ENCODE assay signal across 1 cellular context in the genomic region with DNA sequence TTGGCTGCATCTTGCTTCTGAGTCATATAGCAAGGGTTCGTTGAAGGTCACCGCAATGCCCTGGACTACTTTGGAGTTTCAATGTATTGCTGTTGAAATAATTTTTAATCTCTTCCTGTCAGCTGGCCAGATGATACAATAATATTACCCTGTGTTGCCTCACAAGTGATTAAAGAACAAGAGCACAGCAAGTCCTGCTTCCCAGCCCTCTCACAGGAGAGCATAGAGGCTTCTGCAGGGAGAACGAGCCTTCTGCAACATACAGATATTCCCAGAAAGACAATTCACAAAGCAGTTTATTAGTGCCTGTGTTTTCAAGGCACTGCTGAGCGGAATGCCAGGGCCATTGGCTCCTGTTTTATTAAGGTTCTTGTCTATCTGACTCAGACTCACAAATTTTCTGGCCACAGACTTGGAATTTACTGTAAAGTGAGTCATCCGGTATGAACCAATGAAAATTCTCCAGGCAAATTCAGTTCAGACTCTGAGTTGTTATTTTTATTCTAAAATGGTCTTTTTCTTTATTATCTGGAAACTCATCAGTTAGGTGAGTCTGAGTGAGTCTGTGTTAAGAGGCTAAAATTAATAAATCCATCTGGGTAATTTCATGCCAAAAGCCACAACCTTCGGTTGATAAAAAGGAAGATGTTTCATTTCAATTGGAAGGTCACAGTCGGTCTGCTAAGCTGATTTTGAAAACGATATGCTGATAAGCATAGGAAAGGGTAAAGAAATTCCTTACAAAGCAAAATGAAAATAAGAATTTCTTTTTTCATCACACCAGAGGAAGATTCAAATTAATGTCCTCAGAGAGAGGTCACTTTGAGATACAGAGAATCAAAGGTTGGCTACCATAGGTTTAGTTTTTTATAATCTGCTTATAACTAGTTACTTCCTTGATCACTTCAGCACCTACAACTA.
TF ChIP-seq lines count a peak whose summit lies in the region.

No MANE protein-coding gene starts in this region.

TF ChIP-seq in H1, 55 proteins besides CTCF, POLR2A, EP300 and RAD21 (continued from another document):
- TF ChIP-seq, protein P1, sequence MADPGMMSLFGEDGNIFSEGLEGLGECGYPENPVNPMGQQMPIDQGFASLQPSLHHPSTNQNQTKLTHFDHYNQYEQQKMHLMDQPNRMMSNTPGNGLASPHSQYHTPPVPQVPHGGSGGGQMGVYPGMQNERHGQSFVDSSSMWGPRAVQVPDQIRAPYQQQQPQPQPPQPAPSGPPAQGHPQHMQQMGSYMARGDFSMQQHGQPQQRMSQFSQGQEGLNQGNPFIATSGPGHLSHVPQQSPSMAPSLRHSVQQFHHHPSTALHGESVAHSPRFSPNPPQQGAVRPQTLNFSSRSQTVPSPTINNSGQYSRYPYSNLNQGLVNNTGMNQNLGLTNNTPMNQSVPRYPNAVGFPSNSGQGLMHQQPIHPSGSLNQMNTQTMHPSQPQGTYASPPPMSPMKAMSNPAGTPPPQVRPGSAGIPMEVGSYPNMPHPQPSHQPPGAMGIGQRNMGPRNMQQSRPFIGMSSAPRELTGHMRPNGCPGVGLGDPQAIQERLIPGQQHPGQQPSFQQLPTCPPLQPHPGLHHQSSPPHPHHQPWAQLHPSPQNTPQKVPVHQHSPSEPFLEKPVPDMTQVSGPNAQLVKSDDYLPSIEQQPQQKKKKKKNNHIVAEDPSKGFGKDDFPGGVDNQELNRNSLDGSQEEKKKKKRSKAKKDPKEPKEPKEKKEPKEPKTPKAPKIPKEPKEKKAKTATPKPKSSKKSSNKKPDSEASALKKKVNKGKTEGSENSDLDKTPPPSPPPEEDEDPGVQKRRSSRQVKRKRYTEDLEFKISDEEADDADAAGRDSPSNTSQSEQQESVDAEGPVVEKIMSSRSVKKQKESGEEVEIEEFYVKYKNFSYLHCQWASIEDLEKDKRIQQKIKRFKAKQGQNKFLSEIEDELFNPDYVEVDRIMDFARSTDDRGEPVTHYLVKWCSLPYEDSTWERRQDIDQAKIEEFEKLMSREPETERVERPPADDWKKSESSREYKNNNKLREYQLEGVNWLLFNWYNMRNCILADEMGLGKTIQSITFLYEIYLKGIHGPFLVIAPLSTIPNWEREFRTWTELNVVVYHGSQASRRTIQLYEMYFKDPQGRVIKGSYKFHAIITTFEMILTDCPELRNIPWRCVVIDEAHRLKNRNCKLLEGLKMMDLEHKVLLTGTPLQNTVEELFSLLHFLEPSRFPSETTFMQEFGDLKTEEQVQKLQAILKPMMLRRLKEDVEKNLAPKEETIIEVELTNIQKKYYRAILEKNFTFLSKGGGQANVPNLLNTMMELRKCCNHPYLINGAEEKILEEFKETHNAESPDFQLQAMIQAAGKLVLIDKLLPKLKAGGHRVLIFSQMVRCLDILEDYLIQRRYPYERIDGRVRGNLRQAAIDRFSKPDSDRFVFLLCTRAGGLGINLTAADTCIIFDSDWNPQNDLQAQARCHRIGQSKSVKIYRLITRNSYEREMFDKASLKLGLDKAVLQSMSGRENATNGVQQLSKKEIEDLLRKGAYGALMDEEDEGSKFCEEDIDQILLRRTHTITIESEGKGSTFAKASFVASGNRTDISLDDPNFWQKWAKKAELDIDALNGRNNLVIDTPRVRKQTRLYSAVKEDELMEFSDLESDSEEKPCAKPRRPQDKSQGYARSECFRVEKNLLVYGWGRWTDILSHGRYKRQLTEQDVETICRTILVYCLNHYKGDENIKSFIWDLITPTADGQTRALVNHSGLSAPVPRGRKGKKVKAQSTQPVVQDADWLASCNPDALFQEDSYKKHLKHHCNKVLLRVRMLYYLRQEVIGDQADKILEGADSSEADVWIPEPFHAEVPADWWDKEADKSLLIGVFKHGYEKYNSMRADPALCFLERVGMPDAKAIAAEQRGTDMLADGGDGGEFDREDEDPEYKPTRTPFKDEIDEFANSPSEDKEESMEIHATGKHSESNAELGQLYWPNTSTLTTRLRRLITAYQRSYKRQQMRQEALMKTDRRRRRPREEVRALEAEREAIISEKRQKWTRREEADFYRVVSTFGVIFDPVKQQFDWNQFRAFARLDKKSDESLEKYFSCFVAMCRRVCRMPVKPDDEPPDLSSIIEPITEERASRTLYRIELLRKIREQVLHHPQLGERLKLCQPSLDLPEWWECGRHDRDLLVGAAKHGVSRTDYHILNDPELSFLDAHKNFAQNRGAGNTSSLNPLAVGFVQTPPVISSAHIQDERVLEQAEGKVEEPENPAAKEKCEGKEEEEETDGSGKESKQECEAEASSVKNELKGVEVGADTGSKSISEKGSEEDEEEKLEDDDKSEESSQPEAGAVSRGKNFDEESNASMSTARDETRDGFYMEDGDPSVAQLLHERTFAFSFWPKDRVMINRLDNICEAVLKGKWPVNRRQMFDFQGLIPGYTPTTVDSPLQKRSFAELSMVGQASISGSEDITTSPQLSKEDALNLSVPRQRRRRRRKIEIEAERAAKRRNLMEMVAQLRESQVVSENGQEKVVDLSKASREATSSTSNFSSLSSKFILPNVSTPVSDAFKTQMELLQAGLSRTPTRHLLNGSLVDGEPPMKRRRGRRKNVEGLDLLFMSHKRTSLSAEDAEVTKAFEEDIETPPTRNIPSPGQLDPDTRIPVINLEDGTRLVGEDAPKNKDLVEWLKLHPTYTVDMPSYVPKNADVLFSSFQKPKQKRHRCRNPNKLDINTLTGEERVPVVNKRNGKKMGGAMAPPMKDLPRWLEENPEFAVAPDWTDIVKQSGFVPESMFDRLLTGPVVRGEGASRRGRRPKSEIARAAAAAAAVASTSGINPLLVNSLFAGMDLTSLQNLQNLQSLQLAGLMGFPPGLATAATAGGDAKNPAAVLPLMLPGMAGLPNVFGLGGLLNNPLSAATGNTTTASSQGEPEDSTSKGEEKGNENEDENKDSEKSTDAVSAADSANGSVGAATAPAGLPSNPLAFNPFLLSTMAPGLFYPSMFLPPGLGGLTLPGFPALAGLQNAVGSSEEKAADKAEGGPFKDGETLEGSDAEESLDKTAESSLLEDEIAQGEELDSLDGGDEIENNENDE (IDR thresholded peaks at IDR 0.05; ENCODE audit: insufficient replicate concordance, low read length), result no peak
- TF ChIP-seq BRCA1 (IDR thresholded peaks at IDR 0.05; ENCODE audit: low read depth, low read length) (no peak), KDM4A (IDR thresholded peaks at IDR 0.05; ENCODE audit: low read depth, low read length, severe bottlenecking) (no peak), JUN (IDR thresholded peaks at IDR 0.05; ENCODE audit: low read depth, low read length) (no peak)
